In genomic region chr20:32960849-32961731, GRCh38 we compare ENCODE assay signal across 28 cellular contexts. TPM values are rescaled to one million over a fixed set of nuclear protein-coding genes. Genes with fewer than 3 reads are reported as not detected.
DNase-seq lines count a peak whose midpoint lies in the region; ATAC-seq and TF ChIP-seq lines count a peak whose summit lies in the region.
"Had no signal": no experiment of that assay in that cellular context is flagged by ENCODE, and none has a peak within 500 bp of the region (broad histone marks: within the 10 kb centered on the region; RNA-seq: fewer than 3 reads in every experiment).

No MANE protein-coding gene starts in this region.

- H3K4me1 ChIP-seq in RWPE2 (ENCODE audit: insufficient read depth, poor library complexity, severe bottlenecking) (no peaks in the 10 kb centered on the region), lung (ENCODE audit: control insufficient read depth in 2 of 2, insufficient read depth in 2 of 2, low read length in 2 of 2) (no peaks in the 10 kb centered on the region)
- H3K4me1 ChIP-seq: A549, psoas muscle, stomach had no signal

- H3K9me3 ChIP-seq in RWPE2 (ENCODE audit: severe bottlenecking) (peaks cover 5% of the 10 kb centered on the region), lung (ENCODE audit: control insufficient read depth in 2 of 2, insufficient read depth in 1 of 2, low read length in 1 of 2) (peaks cover 0 to 18% of the 10 kb centered on the region in 2 donors)

- intact Hi-C loops in activated CD4-positive, alpha-beta memory T cell treated with anti-CD3 and anti-CD28 coated beads for 36 hours (cut with micrococcal nuclease), result no loop called here

- H3K27ac ChIP-seq in RWPE2 (ENCODE audit: poor library complexity, severe bottlenecking), result no peak overlapping the region
- H3K27ac ChIP-seq in lung (ENCODE audit: low read depth in 1 of 2, low read length in 1 of 2), result no peak overlapping the region
- H3K27ac ChIP-seq: A549, GM23248, psoas muscle, stomach had no signal

- peaks cover 15% of the 10 kb centered on the region for H3K36me3 Mint-ChIP-seq in activated CD4-positive, alpha-beta memory T cell treated with anti-CD3 and anti-CD28 coated beads, Interleukin-2, amount 10 ng/mL, durations not matched to agents 7 days and 5 days (ENCODE audit: low read depth)
- peaks cover 14% of the 10 kb centered on the region for H3K36me3 Mint-ChIP-seq in activated CD4-positive, alpha-beta memory T cell treated with anti-CD3 and anti-CD28 coated beads for 36 hours
- H3K36me3 Mint-ChIP-seq in type B pancreatic cell, result no peaks in the 10 kb centered on the region

- CTCF ChIA-PET in activated CD4-positive, alpha-beta memory T cell treated with anti-CD3 and anti-CD28 coated beads, Interleukin-2, amount 10 ng/mL, durations not matched to agents 7 days and 5 days (lab: Charles Lee), result no interaction called here
- CTCF ChIA-PET in activated CD4-positive, alpha-beta memory T cell treated with anti-CD3 and anti-CD28 coated beads for 36 hours (lab: Charles Lee), result interaction anchor here (0.6 to 1.1 kb wide), 2 partner anchors 15 to 183 kb away, joined by 3 to 5 read pairs; no protein-coding TSS in a partner anchor

- POLR2A ChIA-PET in activated CD4-positive, alpha-beta memory T cell treated with anti-CD3 and anti-CD28 coated beads, Interleukin-2, amount 10 ng/mL, durations not matched to agents 7 days and 5 days (lab: Charles Lee), result no interaction called here
- POLR2A ChIA-PET in activated CD4-positive, alpha-beta memory T cell treated with anti-CD3 and anti-CD28 coated beads for 36 hours (lab: Charles Lee), result no interaction called here

- peak; percentile 12 for DNase-seq in activated CD4-positive, alpha-beta memory T cell treated with anti-CD3 and anti-CD28 coated beads, Interleukin-2, amount 10 ng/mL, durations not matched to agents 7 days and 5 days
- no peak for DNase-seq in activated CD4-positive, alpha-beta memory T cell treated with anti-CD3 and anti-CD28 coated beads for 36 hours
- DNase-seq in RWPE2 (ENCODE audit: low spot score) (peak; percentile 78), lung (ENCODE audit: low spot score) (peak; percentile 20), type B pancreatic cell (ENCODE audit: extremely low spot score, unreplicated experiment) (peak; percentile 68), NCI-H2029 treated with DMSO at 0.1 percent for 48 hours (lab: John Stamatoyannopoulos, UW) (no peak)
- DNase-seq in activated CD8-positive, alpha-beta memory T cell treated with anti-CD3 and anti-CD28 coated beads, Interleukin-2, amount 50 U/mL, for 48 hours, result no peak
- DNase-seq: activated naive CD4-positive, alpha-beta T cell treated with Interleukin-2 at 50 U/mL for 16 hours; activated T-cell treated with anti-CD3 and anti-CD28 coated beads, Interleukin-2, amount 50 U/mL, for 1 hour; C1 segment of cervical spinal cord; GM23248; left cardiac atrium; NCI-H187; NCI-H2227 treated with DMSO at 0.1 percent for 48 hours; NCI-H774; psoas muscle; SHP77; stimulated activated CD4-positive, alpha-beta T cell treated with anti-CD3 and anti-CD28 coated beads, Interleukin-4, amount 100 ng/mL, for 1 hour; stomach had no signal

- H3K4me3 ChIP-seq in RWPE2 (ENCODE audit: severe bottlenecking) (no peak overlapping the region), lung (no peak overlapping the region)
- H3K4me3 ChIP-seq: A549, GM23248, K562, psoas muscle, smooth muscle cell, stomach had no signal

- ATAC-seq in RWPE2 (ENCODE audit: low read depth) (no peak), lung (ENCODE audit: insufficient read depth, low FRiP score) (no peak), GM18867 (IDR thresholded peaks at IDR 0.05; ENCODE audit: unreplicated experiment) (no peak)
- ATAC-seq: A549, esophagus mucosa, left cardiac atrium, psoas muscle had no signal

- TF ChIP-seq CTCF in RWPE2 (IDR thresholded peaks at IDR 0.05; ENCODE audit: poor library complexity, severe bottlenecking) (no peak), lung (IDR thresholded peaks at IDR 0.05; ENCODE audit: control extremely low read depth, extremely low read depth) (no peak), type B pancreatic cell (conservative IDR thresholded peaks at IDR 0.05) (no peak)

- H3K27me3 Mint-ChIP-seq in activated CD4-positive, alpha-beta memory T cell treated with anti-CD3 and anti-CD28 coated beads, Interleukin-2, amount 10 ng/mL, durations not matched to agents 7 days and 5 days, result peaks cover 3% of the 10 kb centered on the region
- H3K27me3 Mint-ChIP-seq in activated CD4-positive, alpha-beta memory T cell treated with anti-CD3 and anti-CD28 coated beads for 36 hours, result no peaks in the 10 kb centered on the region
- peaks cover 4% of the 10 kb centered on the region for H3K27me3 Mint-ChIP-seq in type B pancreatic cell

- peaks cover 11% of the 10 kb centered on the region for H3K4me1 Mint-ChIP-seq in activated CD4-positive, alpha-beta memory T cell treated with anti-CD3 and anti-CD28 coated beads, Interleukin-2, amount 10 ng/mL, durations not matched to agents 7 days and 5 days
- peaks cover 27% of the 10 kb centered on the region for H3K4me1 Mint-ChIP-seq in activated CD4-positive, alpha-beta memory T cell treated with anti-CD3 and anti-CD28 coated beads for 36 hours (ENCODE audit: low read depth)
- H3K4me1 Mint-ChIP-seq in type B pancreatic cell (ENCODE audit: unreplicated experiment), result peaks cover 6% of the 10 kb centered on the region

- H3K36me3 ChIP-seq in RWPE2 (ENCODE audit: low read depth) (no peaks in the 10 kb centered on the region), lung (ENCODE audit: control insufficient read depth in 2 of 2, insufficient read depth in 2 of 2, low read length in 2 of 2) (no peaks in the 10 kb centered on the region)
- H3K36me3 ChIP-seq: stomach had no signal

- H3K27me3 ChIP-seq in RWPE2 (ENCODE audit: insufficient read depth, poor library complexity, severe bottlenecking) (peaks cover 3% of the 10 kb centered on the region), lung (ENCODE audit: control insufficient read depth, insufficient read depth) (no peaks in the 10 kb centered on the region)
- H3K27me3 ChIP-seq: stomach had no signal

- peaks cover 14% of the 10 kb centered on the region for H3K9me3 Mint-ChIP-seq in activated CD4-positive, alpha-beta memory T cell treated with anti-CD3 and anti-CD28 coated beads, Interleukin-2, amount 10 ng/mL, durations not matched to agents 7 days and 5 days
- H3K9me3 Mint-ChIP-seq in activated CD4-positive, alpha-beta memory T cell treated with anti-CD3 and anti-CD28 coated beads for 36 hours, result peaks cover 18% of the 10 kb centered on the region
- peaks cover 15% of the 10 kb centered on the region for H3K9me3 Mint-ChIP-seq in type B pancreatic cell

- no peak overlapping the region for H3K4me3 Mint-ChIP-seq in activated CD4-positive, alpha-beta memory T cell treated with anti-CD3 and anti-CD28 coated beads, Interleukin-2, amount 10 ng/mL, durations not matched to agents 7 days and 5 days
- H3K4me3 Mint-ChIP-seq in activated CD4-positive, alpha-beta memory T cell treated with anti-CD3 and anti-CD28 coated beads for 36 hours, result no peak overlapping the region
- H3K4me3 Mint-ChIP-seq in type B pancreatic cell, result no peak overlapping the region

- no peak overlapping the region for H3K27ac Mint-ChIP-seq in activated CD4-positive, alpha-beta memory T cell treated with anti-CD3 and anti-CD28 coated beads, Interleukin-2, amount 10 ng/mL, durations not matched to agents 7 days and 5 days
- no peak overlapping the region for H3K27ac Mint-ChIP-seq in activated CD4-positive, alpha-beta memory T cell treated with anti-CD3 and anti-CD28 coated beads for 36 hours
- no peak overlapping the region for H3K27ac Mint-ChIP-seq in type B pancreatic cell

- 85 to 91% methylated on average over 27 to 28 of the region's 28 CpGs for WGBS in lung, 2 donors

RNA-seq across cellular contexts. Expression of gene SUN5, which starts 43.1 kb away (rescaled TPM):
- not detected for total RNA-seq in activated CD4-positive, alpha-beta memory T cell treated with anti-CD3 and anti-CD28 coated beads, Interleukin-2, amount 10 ng/mL, durations not matched to agents 7 days and 5 days
- total RNA-seq in activated CD4-positive, alpha-beta memory T cell treated with anti-CD3 and anti-CD28 coated beads for 36 hours, result not detected
- total RNA-seq in lung (not detected), type B pancreatic cell (ENCODE audit: low replicate concordance) (not detected in 2 replicates)
- not detected for polyA plus RNA-seq in lung
- total RNA-seq: esophagus mucosa; glomerular endothelial cell; GM23248; K562; left cardiac atrium; psoas muscle; smooth muscle cell; stomach; T-helper 1 cell treated with Interleukin-12 subunit alpha and Interleukin-12 subunit beta and Interleukin-4 antibody, amounts not matched to agents 30 ng/mL and 1 ng/mL, for 36 hours; urinary bladder had no signal
- polyA plus RNA-seq: A549, GM23248, K562, neural cell, psoas muscle, smooth muscle cell, stomach, urinary bladder had no signal

RNA-seq across cellular contexts. Expression of gene BPIFB2, which starts 46.4 kb away (rescaled TPM):
- total RNA-seq in activated CD4-positive, alpha-beta memory T cell treated with anti-CD3 and anti-CD28 coated beads, Interleukin-2, amount 10 ng/mL, durations not matched to agents 7 days and 5 days, result not detected
- not detected for total RNA-seq in activated CD4-positive, alpha-beta memory T cell treated with anti-CD3 and anti-CD28 coated beads for 36 hours
- 1 to 10 TPM; 2.3 to 3.0 TPM for total RNA-seq in lung
- polyA plus RNA-seq in lung, result under 1 TPM; 0.41 to 0.89 TPM
- total RNA-seq in type B pancreatic cell (ENCODE audit: low replicate concordance), result 0.22 TPM in 1 of 2 replicates, not detected in the other
- total RNA-seq: glomerular endothelial cell; GM23248; K562; left cardiac atrium; psoas muscle; smooth muscle cell; stomach; T-helper 1 cell treated with Interleukin-12 subunit alpha and Interleukin-12 subunit beta and Interleukin-4 antibody, amounts not matched to agents 30 ng/mL and 1 ng/mL, for 36 hours; urinary bladder had no signal
- polyA plus RNA-seq: A549, GM23248, K562, neural cell, psoas muscle, smooth muscle cell, urinary bladder had no signal

Comparison
In these comparisons a context has a peak if more than half of its experiments do, and no peak if none do; other contexts are left out.
1. DNase-seq: peak in activated CD4-positive, alpha-beta memory T cell treated with anti-CD3 and anti-CD28 coated beads, Interleukin-2, amount 10 ng/mL, durations not matched to agents 7 days and 5 days (single experiment), RWPE2 (single experiment), lung (single experiment) and type B pancreatic cell (single experiment); none in activated CD4-positive, alpha-beta memory T cell treated with anti-CD3 and anti-CD28 coated beads for 36 hours (single experiment), NCI-H2029 treated with DMSO at 0.1 percent for 48 hours (single experiment) and activated CD8-positive, alpha-beta memory T cell treated with anti-CD3 and anti-CD28 coated beads, Interleukin-2, amount 50 U/mL, for 48 hours (single experiment).